12 cellular contexts compared by ENCODE assay signal in genomic region chr11:25734592-25735211, GRCh38.
DNase-seq lines count a peak whose midpoint lies in the region; ATAC-seq, FAIRE-seq and TF ChIP-seq lines count a peak whose summit lies in the region.
"Had no signal": no experiment of that assay in that cellular context is flagged by ENCODE, and none has a peak within 500 bp of the region (broad histone marks: within the 10 kb centered on the region; RNA-seq: fewer than 3 reads in every experiment).

No MANE protein-coding gene starts in this region.

- intact Hi-C loops in HepG2 (cut with micrococcal nuclease; ENCODE audit: unreplicated experiment), result no loop called here
- intact Hi-C loops in psoas muscle (cut with DNase I), result no loop called here

- no peak overlapping the region for H3K9ac ChIP-seq in HepG2 (ENCODE audit: insufficient read depth, low read depth, low read length)

- TF ChIP-seq POLR2A in HepG2 (IDR thresholded peaks at IDR 0.05; ENCODE audit: insufficient read depth in 1 of 2, low read depth in 2 of 2, low read length in 2 of 2), result no peak

- DNase-seq in DMS53 treated with DMSO at 0.1 percent for 48 hours (lab: John Stamatoyannopoulos, UW; ENCODE audit: unreplicated experiment) (peak; percentile 56), Kasumi-1 (lab: John Stamatoyannopoulos, UW) (peak; percentile 16 to 31), T47D (ENCODE audit: low read depth in 1 of 2, low spot score in 1 of 2) (peak; percentile 4 to 72), HepG2 (ENCODE audit: low spot score) (peak; percentile 8), ureter (ENCODE audit: low spot score) (no peak), psoas muscle (no peak), foreskin fibroblast (no peak)
- DNase-seq: effector memory CD8-positive, alpha-beta T cell; NCI-H1436; pancreas; stimulated activated naive CD4-positive, alpha-beta T cell treated with Interleukin-2 at 50 U/mL for 16 hours had no signal

- H3K4me2 ChIP-seq in HepG2 (ENCODE audit: low read depth, low read length), result no peak overlapping the region

- no peak for TF ChIP-seq RAD21 in HepG2 (CRISPR knock-in tag; IDR thresholded peaks at IDR 0.05)

- TF ChIP-seq EP300 in HepG2 (IDR thresholded peaks at IDR 0.05; ENCODE audit: low read depth in 2 of 2, low read length in 2 of 2), result no peak
- TF ChIP-seq EP300 in HepG2 (CRISPR knock-in tag; IDR thresholded peaks at IDR 0.05; ENCODE audit: borderline replicate concordance), result no peak

- no peak for ATAC-seq in HepG2
- ATAC-seq in psoas muscle, result no peak
- no peak for ATAC-seq in HG03108 (IDR thresholded peaks at IDR 0.05; ENCODE audit: unreplicated experiment)
- ATAC-seq: effector memory CD8-positive, alpha-beta T cell had no signal

- no TSS peak for BruUV-seq in HepG2 (replicated peaks; lab: Mats Ljungman, UMichigan)

- H4K20me1 ChIP-seq in HepG2 (ENCODE audit: insufficient read depth, low read length), result no peaks in the 10 kb centered on the region

- POLR2A ChIA-PET in HepG2 (lab: Yijun Ruan, JAX), result interaction anchor here (0.6 kb wide), 2 partner anchors 9 to 120 kb away, joined by 3 read pairs; no protein-coding TSS in a partner anchor

- no peaks in the 10 kb centered on the region for H3K79me2 ChIP-seq in HepG2 (ENCODE audit: insufficient read depth, low read length)

- 0% methylated on average over 2 of the region's 2 CpGs for WGBS in HepG2 (ENCODE audit: low lambda C conversion rate)
- 31 to 36% (median 34%) methylated on average over 2 of the region's 2 CpGs for WGBS in psoas muscle, 3 donors

- TF ChIP-seq CTCF in HepG2 (CRISPR knock-in tag; IDR thresholded peaks at IDR 0.05) (peak; percentile 31), psoas muscle (IDR thresholded peaks at IDR 0.05) (no peak), foreskin fibroblast (IDR thresholded peaks at IDR 0.05; ENCODE audit: low read depth, low read length) (no peak)

- H3K4me1 ChIP-seq in HepG2 (ENCODE audit: insufficient read depth, low read length) (peaks cover 17% of the 10 kb centered on the region), psoas muscle (no peaks in the 10 kb centered on the region)
- H3K4me1 ChIP-seq: pancreas had no signal

- peaks cover 4% of the 10 kb centered on the region; the same call in 1 of the 2 replicates for H3K9me3 ChIP-seq in HepG2 (ENCODE audit: low read length)
- no peaks in the 10 kb centered on the region for H3K9me3 ChIP-seq in psoas muscle
- H3K9me3 ChIP-seq: pancreas had no signal

- FAIRE-seq in HepG2 (lab: Jason Lieb, UNC), result no peak
- FAIRE-seq: pancreas had no signal

- in situ Hi-C loops in T47D (cut with HindIII; ENCODE audit: low pct_unique_long_range_greater_than_20kb, low sequenced_read_pairs), result no loop called here
- in situ Hi-C loops in HepG2 (cut with HindIII; ENCODE audit: extremely low pct_ligation_motif_present, low pct_unique_long_range_greater_than_20kb), result no loop called here

- H3K27me3 ChIP-seq in HepG2 (ENCODE audit: control insufficient read depth in 1 of 2, insufficient read depth in 2 of 2, low read length in 2 of 2) (no peaks in the 10 kb centered on the region), psoas muscle (ENCODE audit: insufficient read depth in 3 of 3, low read length in 2 of 3) (no peaks in the 10 kb centered on the region)

- no peak overlapping the region for H2AFZ ChIP-seq in HepG2 (ENCODE audit: low read length)

- CTCF ChIA-PET in HepG2 (lab: Yijun Ruan, JAX; ENCODE audit: low intra/inter-chr PET ratio, low total read pairs), result no interaction called here

- H3K4me3 ChIP-seq in HepG2 (replicated peaks in 1 of 3; ENCODE audit: insufficient read depth in 1 of 3, low read depth in 2 of 3, low read length in 3 of 3), result no peak overlapping the region
- H3K4me3 ChIP-seq in psoas muscle, result no peak overlapping the region
- no peak overlapping the region for H3K4me3 ChIP-seq in foreskin fibroblast (ENCODE audit: low read depth in 1 of 2, low read length in 2 of 2)
- H3K4me3 ChIP-seq: pancreas had no signal

- H3K36me3 ChIP-seq in HepG2 (replicated peaks in 1 of 2; ENCODE audit: control insufficient read depth in 1 of 2, insufficient read depth in 2 of 2, low read length in 2 of 2) (no peaks in the 10 kb centered on the region), psoas muscle (ENCODE audit: insufficient read depth in 1 of 2, low read depth in 1 of 2) (no peaks in the 10 kb centered on the region)
- H3K36me3 ChIP-seq: pancreas had no signal

- H3K27ac ChIP-seq in HepG2 (ENCODE audit: extremely low read length, insufficient read depth, low read length) (no peak overlapping the region), psoas muscle (no peak overlapping the region)
- H3K27ac ChIP-seq: pancreas had no signal

TF ChIP-seq in HepG2, 621 proteins besides CTCF, POLR2A, EP300 and RAD21:
- TF ChIP-seq ISL2 (CRISPR knock-in tag; IDR thresholded peaks at IDR 0.05), result no peak
- no peak for TF ChIP-seq NFIB (CRISPR knock-in tag; IDR thresholded peaks at IDR 0.05; ENCODE audit: borderline replicate concordance)
- TF ChIP-seq NFYC (CRISPR knock-in tag; IDR thresholded peaks at IDR 0.05), result no peak
- TF ChIP-seq KDM5B (CRISPR knock-in tag; IDR thresholded peaks at IDR 0.05; ENCODE audit: borderline replicate concordance), result no peak
- TF ChIP-seq SIX1 (CRISPR knock-in tag; IDR thresholded peaks at IDR 0.05; ENCODE audit: borderline replicate concordance), result peak; percentile 37; the same call in 1 of the 2 replicates
- TF ChIP-seq ARID4A (CRISPR knock-in tag; IDR thresholded peaks at IDR 0.05; ENCODE audit: borderline replicate concordance), result no peak
- TF ChIP-seq TFDP2 (CRISPR knock-in tag; IDR thresholded peaks at IDR 0.05), result no peak
- peak; percentile 35; the same call in 1 of the 2 replicates for TF ChIP-seq STAG1 (CRISPR knock-in tag; IDR thresholded peaks at IDR 0.05)
- no peak for TF ChIP-seq EZH2 (conservative IDR thresholded peaks at IDR 0.05; ENCODE audit: low read depth, low read length)

Comparison
In these comparisons a context has a peak if more than half of its experiments do, and no peak if none do; other contexts are left out.
1. DNase-seq: peak in DMS53 treated with DMSO at 0.1 percent for 48 hours (single experiment), Kasumi-1 (2 of 2), T47D (2 of 2) and HepG2 (single experiment); none in ureter (single experiment), psoas muscle (0 of 2) and foreskin fibroblast (0 of 2).